Comparison of ENCODE assay signal across 14 cellular contexts in the genomic region with DNA sequence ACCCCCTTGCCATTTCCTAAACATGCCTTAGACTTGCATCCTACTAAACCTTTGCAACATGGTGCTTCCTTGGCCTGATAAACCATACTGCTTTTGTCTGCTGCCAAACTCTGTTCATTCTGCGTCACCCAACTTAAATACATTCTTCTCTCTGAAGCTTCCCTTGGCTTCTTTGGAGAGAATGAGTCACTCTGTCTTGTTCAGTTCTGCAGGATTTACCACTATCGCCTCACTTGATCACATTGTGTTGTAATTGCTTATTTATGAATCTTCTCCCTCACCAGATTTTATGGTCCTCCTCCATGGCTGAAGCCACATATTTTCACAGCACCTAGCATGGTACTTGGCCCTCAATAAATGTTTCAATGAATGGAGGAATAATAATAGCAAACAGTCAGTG. TPM values are rescaled to one million over a fixed set of nuclear protein-coding genes. Genes with fewer than 3 reads are reported as not detected.
DNase-seq lines count a peak whose midpoint lies in the region; ATAC-seq and TF ChIP-seq lines count a peak whose summit lies in the region.
"Had no signal": no experiment of that assay in that cellular context is flagged by ENCODE, and none has a peak within 500 bp of the region (broad histone marks: within the 10 kb centered on the region; RNA-seq: fewer than 3 reads in every experiment).

No MANE protein-coding gene starts in this region.

- POLR2A ChIA-PET in MCF 10A (lab: Yijun Ruan, JAX): interaction anchor here (0.7 to 7.0 kb wide), 9 partner anchors 19 to 114 kb away, joined by 3 to 102 read pairs (median 4); partner anchors contain the start of gene TUT4

- no peaks in the 10 kb centered on the region for H3K27me3 ChIP-seq in breast epithelium
- H3K27me3 ChIP-seq: BE2C had no signal

- H3K36me3 Mint-ChIP-seq in MCF 10A (ENCODE audit: insufficient read depth, unreplicated experiment): peaks cover 11% of the 10 kb centered on the region
- H3K36me3 Mint-ChIP-seq: activated CD4-positive, alpha-beta memory T cell treated with anti-CD3 and anti-CD28 coated beads for 36 hours had no signal

- CTCF ChIA-PET in MCF 10A (lab: Yijun Ruan, JAX): no interaction called here

- peak; percentile 94 for DNase-seq in MCF 10A (ENCODE audit: unreplicated experiment)
- DNase-seq in breast epithelium (ENCODE audit: low spot score in 2 of 2): no peak
- DNase-seq in SK-MEL-5 (ENCODE audit: low read depth, low spot score): peak; percentile 79
- DNase-seq in fibroblast of pulmonary artery (ENCODE audit: low read depth): peak; percentile 96
- peak; percentile 89 for DNase-seq in stromal cell of bone marrow (ENCODE audit: low read depth)
- DNase-seq in SKM-1 treated with dmso at 0.1 percent for 144 hours (lab: John Stamatoyannopoulos, UW; ENCODE audit: unreplicated experiment): no peak
- no peak for DNase-seq in NCI-H2171 (lab: John Stamatoyannopoulos, UW)
- DNase-seq: activated CD4-positive, alpha-beta memory T cell treated with anti-CD3 and anti-CD28 coated beads for 36 hours; BE2C; NCI-H146; SHP77 had no signal

- peak overlapping the region; percentile 73 for H3K27ac Mint-ChIP-seq in MCF 10A (ENCODE audit: low read depth, unreplicated experiment)
- H3K27ac Mint-ChIP-seq: activated CD4-positive, alpha-beta memory T cell treated with anti-CD3 and anti-CD28 coated beads for 36 hours had no signal

- BruUV-seq in MCF 10A (replicated peaks; lab: Mats Ljungman, UMichigan): no TSS peak

- intact Hi-C loops in MCF 10A (cut with micrococcal nuclease) (no loop called here), breast epithelium (cut with DNase I; ENCODE audit: low total_unique reads) (no loop called here)

- peaks cover 34% of the 10 kb centered on the region for H3K4me1 Mint-ChIP-seq in MCF 10A (ENCODE audit: insufficient read depth, unreplicated experiment)

- no peak for TF ChIP-seq CTCF in MCF 10A (IDR thresholded peaks at IDR 0.05; ENCODE audit: unreplicated experiment)
- no peak for TF ChIP-seq CTCF in breast epithelium (IDR thresholded peaks at IDR 0.05)
- TF ChIP-seq CTCF in fibroblast of pulmonary artery (IDR thresholded peaks at IDR 0.05; ENCODE audit: low read length, missing control alignments): no peak

- H3K36me3 ChIP-seq in breast epithelium: no peaks in the 10 kb centered on the region
- H3K36me3 ChIP-seq: BE2C had no signal

- H3K27me3 Mint-ChIP-seq in MCF 10A (ENCODE audit: insufficient read depth, unreplicated experiment): no peaks in the 10 kb centered on the region
- H3K27me3 Mint-ChIP-seq: activated CD4-positive, alpha-beta memory T cell treated with anti-CD3 and anti-CD28 coated beads for 36 hours had no signal

- no peak overlapping the region for H3K4me3 Mint-ChIP-seq in MCF 10A (ENCODE audit: unreplicated experiment)
- H3K4me3 Mint-ChIP-seq: activated CD4-positive, alpha-beta memory T cell treated with anti-CD3 and anti-CD28 coated beads for 36 hours had no signal

- no peak for TF ChIP-seq POLR2A in breast epithelium (IDR thresholded peaks at IDR 0.05)

- H3K9me3 ChIP-seq in breast epithelium: no peaks in the 10 kb centered on the region
- H3K9me3 ChIP-seq: BE2C had no signal

- H3K27ac ChIP-seq in breast epithelium: no peak overlapping the region

- H3K4me3 ChIP-seq in breast epithelium (no peak overlapping the region), fibroblast of pulmonary artery (replicated peaks; ENCODE audit: low read depth, low read length) (no peak overlapping the region)

- in situ Hi-C loops in SK-MEL-5 (cut with HindIII; ENCODE audit: low pct_unique_long_range_greater_than_20kb, low sequenced_read_pairs): no loop called here

- no peak for ATAC-seq in GM21717 (IDR thresholded peaks at IDR 0.05; ENCODE audit: unreplicated experiment)

- no peaks in the 10 kb centered on the region for H3K4me1 ChIP-seq in breast epithelium
- H3K4me1 ChIP-seq: BE2C had no signal

- H3K9me3 Mint-ChIP-seq in MCF 10A (ENCODE audit: unreplicated experiment): peaks cover 7% of the 10 kb centered on the region
- H3K9me3 Mint-ChIP-seq: activated CD4-positive, alpha-beta memory T cell treated with anti-CD3 and anti-CD28 coated beads for 36 hours had no signal

RNA-seq across cellular contexts. Expression of gene TUT4, which starts 21.7 kb away (rescaled TPM):
- total RNA-seq in MCF 10A (2022): 83.8 and 90.7 TPM in 2 replicates
- total RNA-seq in breast epithelium: 10 to 100 TPM; 44.2 to 85.3 (median 68.8) TPM
- total RNA-seq in SK-MEL-5 (2014; rRNA removed; shearing (Covaris generic)): 19.1 and 20.7 TPM in 2 replicates
- polyA plus RNA-seq in SK-MEL-5 (2015; cell fraction: cytosol; rRNA removed): 24.5 and 38.1 TPM in 2 replicates
- 119 and 126 TPM in 2 replicates for polyA plus RNA-seq in SK-MEL-5 (2015; cell fraction: nucleus; rRNA removed)

RNA-seq across cellular contexts. Expression of gene GPX7, which starts 27.6 kb away (rescaled TPM):
- total RNA-seq in MCF 10A (2022) (not detected in 2 replicates), breast epithelium (10 to 100 TPM; 17.8 to 24.7 (median 20.3) TPM)
- not detected in 2 replicates for total RNA-seq in SK-MEL-5 (2014; rRNA removed; shearing (Covaris generic))
- polyA plus RNA-seq in SK-MEL-5 (2015; cell fraction: cytosol; rRNA removed): not detected in 2 replicates
- polyA plus RNA-seq in SK-MEL-5 (2015; cell fraction: nucleus; rRNA removed): not detected in 2 replicates

RNA-seq across cellular contexts. Expression of gene SHISAL2A, which starts 58.4 kb away (rescaled TPM):
- total RNA-seq in MCF 10A (2022): 0.26 TPM in 1 of 2 replicates, not detected in the other
- under 1 TPM in 1 of 3 donors, not detected in 2; 0.15 TPM for total RNA-seq in breast epithelium
- not detected in 2 replicates for total RNA-seq in SK-MEL-5 (2014; rRNA removed; shearing (Covaris generic))
- polyA plus RNA-seq in SK-MEL-5 (2015; cell fraction: cytosol; rRNA removed): 0.12 TPM in 1 of 2 replicates, not detected in the other
- not detected in 2 replicates for polyA plus RNA-seq in SK-MEL-5 (2015; cell fraction: nucleus; rRNA removed)
- total RNA-seq: cardiac septum, osteocyte had no signal

Comparison
In these comparisons a context has a peak if more than half of its experiments do, and no peak if none do; other contexts are left out.
1. DNase-seq: peak in MCF 10A (single experiment), SK-MEL-5 (single experiment), fibroblast of pulmonary artery (single experiment) and stromal cell of bone marrow (single experiment); none in breast epithelium (0 of 2), SKM-1 treated with dmso at 0.1 percent for 144 hours (single experiment) and NCI-H2171 (single experiment).
2. RNA of gene GPX7, which starts 27.6 kb away (total RNA-seq): 17.8 to 24.7 TPM in breast epithelium; not detected in MCF 10A and not detected in SK-MEL-5; every median in the first group is over 10 times any median in the second.